Comparison of ENCODE assay signal across 17 cellular contexts in the genomic region with DNA sequence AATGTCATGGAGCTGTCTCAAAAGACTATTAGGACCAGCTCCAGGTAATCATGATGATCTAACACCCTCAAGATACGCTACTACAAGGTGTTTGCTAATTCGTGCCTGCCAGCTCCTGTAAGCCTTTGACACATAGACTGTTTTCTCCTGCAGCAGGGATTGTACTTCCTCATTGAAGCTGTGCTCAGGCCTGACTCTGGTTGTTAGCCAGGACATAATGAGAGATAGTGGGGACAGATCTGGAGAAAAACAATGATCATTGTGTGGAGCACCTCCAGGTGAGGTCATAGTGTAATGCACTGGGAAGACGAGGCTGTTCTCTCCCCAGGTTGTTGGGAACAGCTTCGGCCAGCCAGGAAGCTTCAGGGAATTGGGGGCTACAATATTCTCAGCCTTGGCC.
A peak's percentile ranks its signal among the peaks of the same experiment; 100 is the strongest.
DNase-seq lines count a peak whose midpoint lies in the region; ATAC-seq and TF ChIP-seq lines count a peak whose summit lies in the region.
"Had no signal": no experiment of that assay in that cellular context is flagged by ENCODE, and none has a peak within 500 bp of the region (broad histone marks: within the 10 kb centered on the region; RNA-seq: fewer than 3 reads in every experiment).

No MANE protein-coding gene starts in this region.

- DNase-seq in GM23338 (ENCODE audit: low spot score) (no peak), NCI-H2029 (lab: John Stamatoyannopoulos, UW) (peak; percentile 84), epithelial cell of esophagus (ENCODE audit: low read depth) (peak; percentile 21), mucosa of gallbladder (ENCODE audit: low spot score) (peak; percentile 21), HAP-1 (ENCODE audit: low spot score in 2 of 2) (no peak), left lung (no peak), adrenal gland (no peak)
- DNase-seq: Calu3; CD8-positive, alpha-beta T cell; DMS79 treated with DMSO at 0.1 percent for 48 hours; GF-D8; H9 had no signal

- H3K4me1 ChIP-seq in GM23338 (ENCODE audit: insufficient read depth) (no peaks in the 10 kb centered on the region), HAP-1 (no peaks in the 10 kb centered on the region), left lung (no peaks in the 10 kb centered on the region), adrenal gland (replicated peaks in 1 of 2) (no peaks in the 10 kb centered on the region)
- H3K4me1 ChIP-seq: BLaER1 treated with 17β-estradiol and CSF1 and Interleukin-3, amounts not matched to agents 10 nM and 100 nM had no signal

- ATAC-seq in GM23338 (no peak), HG02840 (IDR thresholded peaks at IDR 0.05; ENCODE audit: low FRiP score, unreplicated experiment) (no peak), left lung (no peak)
- ATAC-seq: CD8-positive, alpha-beta T cell; HepG2 had no signal

- in situ Hi-C loops in HAP-1 (cut with MboI; ENCODE audit: low sequenced_read_pairs) = no loop called here

- H3K9me3 ChIP-seq in HAP-1 = no peaks in the 10 kb centered on the region
- no peaks in the 10 kb centered on the region for H3K9me3 ChIP-seq in left lung
- H3K9me3 ChIP-seq in adrenal gland (replicated peaks in 1 of 3) = no peaks in the 10 kb centered on the region

- no peaks in the 10 kb centered on the region for H4K20me1 ChIP-seq in GM23338 (replicated peaks; ENCODE audit: insufficient read depth)
- H4K20me1 ChIP-seq: BLaER1 treated with 17β-estradiol and CSF1 and Interleukin-3, amounts not matched to agents 10 nM and 100 nM had no signal

- H3K79me2 ChIP-seq in GM23338 (replicated peaks; ENCODE audit: insufficient read depth) = no peaks in the 10 kb centered on the region

- TF ChIP-seq CTCF in GM23338 (conservative IDR thresholded peaks at IDR 0.05; ENCODE audit: low read depth in 2 of 2) = no peak
- TF ChIP-seq CTCF in epithelial cell of esophagus (IDR thresholded peaks at IDR 0.05; ENCODE audit: insufficient read depth, low read depth, low read length, missing control alignments) = no peak
- no peak for TF ChIP-seq CTCF in left lung (IDR thresholded peaks at IDR 0.05)
- TF ChIP-seq CTCF in adrenal gland (IDR thresholded peaks at IDR 0.05) = no peak

- peaks cover 2% of the 10 kb centered on the region for H3K27me3 Mint-ChIP-seq in GM23338 (ENCODE audit: insufficient read depth, low read depth, poor library complexity)

- H3K4me2 ChIP-seq in GM23338 = no peak overlapping the region
- H3K4me2 ChIP-seq: BLaER1 treated with 17β-estradiol and CSF1 and Interleukin-3, amounts not matched to agents 10 nM and 100 nM had no signal

- no peak overlapping the region for H3K27ac ChIP-seq in GM23338 (ENCODE audit: low read depth)
- H3K27ac ChIP-seq in left lung = no peak overlapping the region
- H3K27ac ChIP-seq in adrenal gland = no peak overlapping the region
- H3K27ac ChIP-seq: BLaER1 treated with 17β-estradiol and CSF1 and Interleukin-3, amounts not matched to agents 10 nM and 100 nM had no signal

- no peaks in the 10 kb centered on the region for H3K4me1 Mint-ChIP-seq in GM23338
- H3K4me1 Mint-ChIP-seq: B cell, H9 had no signal

- intact Hi-C loops in left lung (cut with DNase I) = no loop called here
- intact Hi-C loops in adrenal gland (cut with DNase I) = no loop called here

- peak overlapping the region; percentile 72; the same call in 1 of the 2 replicates for H2AFZ ChIP-seq in GM23338

- H3F3A ChIP-seq in GM23338 (replicated peaks; ENCODE audit: low read depth) = no peaks in the 10 kb centered on the region

- no peaks in the 10 kb centered on the region for H3K36me3 Mint-ChIP-seq in GM23338 (ENCODE audit: low read depth)
- H3K36me3 Mint-ChIP-seq: CD8-positive, alpha-beta T cell had no signal

- TF ChIP-seq POLR2A in adrenal gland (IDR thresholded peaks at IDR 0.05) = no peak

- H3K4me3 ChIP-seq in GM23338 (no peak overlapping the region), epithelial cell of esophagus (ENCODE audit: low read length) (no peak overlapping the region), HAP-1 (no peak overlapping the region), left lung (no peak overlapping the region), adrenal gland (no peak overlapping the region)
- H3K4me3 ChIP-seq: BLaER1 treated with 17β-estradiol and CSF1 and Interleukin-3, amounts not matched to agents 10 nM and 100 nM had no signal

- H3K9me3 Mint-ChIP-seq in GM23338 = no peaks in the 10 kb centered on the region
- H3K9me3 Mint-ChIP-seq: CD8-positive, alpha-beta T cell; H9 had no signal

- H3K36me3 ChIP-seq in GM23338 (ENCODE audit: insufficient read depth) (no peaks in the 10 kb centered on the region), HAP-1 (replicated peaks) (no peaks in the 10 kb centered on the region), left lung (no peaks in the 10 kb centered on the region), adrenal gland (replicated peaks in 1 of 2) (no peaks in the 10 kb centered on the region)
- H3K36me3 ChIP-seq: BLaER1 treated with 17β-estradiol and CSF1 and Interleukin-3, amounts not matched to agents 10 nM and 100 nM had no signal

- 0 out of 2 replicates have a peak, but pooled peaks cover 5% of the 10 kb centered on the region for H3K9me2 ChIP-seq in GM23338 (ENCODE audit: insufficient read depth)

- H3K27me3 ChIP-seq in GM23338 (ENCODE audit: insufficient read depth) (no peaks in the 10 kb centered on the region), HAP-1 (ENCODE audit: low read depth) (peaks cover 6% of the 10 kb centered on the region), left lung (no peaks in the 10 kb centered on the region), adrenal gland (no peaks in the 10 kb centered on the region)
- H3K27me3 ChIP-seq: BLaER1 treated with 17β-estradiol and CSF1 and Interleukin-3, amounts not matched to agents 10 nM and 100 nM had no signal

- H3K4me3 Mint-ChIP-seq in GM23338 = no peak overlapping the region
- H3K4me3 Mint-ChIP-seq: B cell; CD8-positive, alpha-beta T cell; H9; IgD-negative memory B cell had no signal

- 73 to 88% (median 82%) methylated on average over 4 of the region's 4 CpGs for WGBS in adrenal gland, 4 donors

- no peak overlapping the region for H3K27ac Mint-ChIP-seq in GM23338
- H3K27ac Mint-ChIP-seq: B cell; CD8-positive, alpha-beta T cell; H9 had no signal

TF ChIP-seq in GM23338, 12 proteins besides CTCF, POLR2A, EP300 and RAD21 (continues in another document):
- TF ChIP-seq EZH2 (IDR thresholded peaks at IDR 0.05; ENCODE audit: low read depth, unreplicated experiment) (no peak), NANOG (IDR thresholded peaks at IDR 0.05; ENCODE audit: borderline replicate concordance) (no peak), ZNF331 (CRISPR knock-in tag; IDR thresholded peaks at IDR 0.05; ENCODE audit: low read depth) (no peak), EZH2phosphoT487 (IDR thresholded peaks at IDR 0.05; ENCODE audit: unreplicated experiment) (no peak), CREB1 (CRISPR knock-in tag; IDR thresholded peaks at IDR 0.05; ENCODE audit: low read depth) (no peak)
- TF ChIP-seq, protein P1, sequence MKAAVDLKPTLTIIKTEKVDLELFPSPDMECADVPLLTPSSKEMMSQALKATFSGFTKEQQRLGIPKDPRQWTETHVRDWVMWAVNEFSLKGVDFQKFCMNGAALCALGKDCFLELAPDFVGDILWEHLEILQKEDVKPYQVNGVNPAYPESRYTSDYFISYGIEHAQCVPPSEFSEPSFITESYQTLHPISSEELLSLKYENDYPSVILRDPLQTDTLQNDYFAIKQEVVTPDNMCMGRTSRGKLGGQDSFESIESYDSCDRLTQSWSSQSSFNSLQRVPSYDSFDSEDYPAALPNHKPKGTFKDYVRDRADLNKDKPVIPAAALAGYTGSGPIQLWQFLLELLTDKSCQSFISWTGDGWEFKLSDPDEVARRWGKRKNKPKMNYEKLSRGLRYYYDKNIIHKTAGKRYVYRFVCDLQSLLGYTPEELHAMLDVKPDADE (IDR thresholded peaks at IDR 0.05) = no peak

Comparison
In these comparisons a context has a peak if more than half of its experiments do, and no peak if none do; other contexts are left out.
1. DNase-seq: peak in NCI-H2029 (single experiment), epithelial cell of esophagus (single experiment) and mucosa of gallbladder (single experiment); none in GM23338 (single experiment), HAP-1 (0 of 2), left lung (0 of 2) and adrenal gland (0 of 7).